Comparison of ENCODE assay signal across 8 cellular contexts in the genomic region with DNA sequence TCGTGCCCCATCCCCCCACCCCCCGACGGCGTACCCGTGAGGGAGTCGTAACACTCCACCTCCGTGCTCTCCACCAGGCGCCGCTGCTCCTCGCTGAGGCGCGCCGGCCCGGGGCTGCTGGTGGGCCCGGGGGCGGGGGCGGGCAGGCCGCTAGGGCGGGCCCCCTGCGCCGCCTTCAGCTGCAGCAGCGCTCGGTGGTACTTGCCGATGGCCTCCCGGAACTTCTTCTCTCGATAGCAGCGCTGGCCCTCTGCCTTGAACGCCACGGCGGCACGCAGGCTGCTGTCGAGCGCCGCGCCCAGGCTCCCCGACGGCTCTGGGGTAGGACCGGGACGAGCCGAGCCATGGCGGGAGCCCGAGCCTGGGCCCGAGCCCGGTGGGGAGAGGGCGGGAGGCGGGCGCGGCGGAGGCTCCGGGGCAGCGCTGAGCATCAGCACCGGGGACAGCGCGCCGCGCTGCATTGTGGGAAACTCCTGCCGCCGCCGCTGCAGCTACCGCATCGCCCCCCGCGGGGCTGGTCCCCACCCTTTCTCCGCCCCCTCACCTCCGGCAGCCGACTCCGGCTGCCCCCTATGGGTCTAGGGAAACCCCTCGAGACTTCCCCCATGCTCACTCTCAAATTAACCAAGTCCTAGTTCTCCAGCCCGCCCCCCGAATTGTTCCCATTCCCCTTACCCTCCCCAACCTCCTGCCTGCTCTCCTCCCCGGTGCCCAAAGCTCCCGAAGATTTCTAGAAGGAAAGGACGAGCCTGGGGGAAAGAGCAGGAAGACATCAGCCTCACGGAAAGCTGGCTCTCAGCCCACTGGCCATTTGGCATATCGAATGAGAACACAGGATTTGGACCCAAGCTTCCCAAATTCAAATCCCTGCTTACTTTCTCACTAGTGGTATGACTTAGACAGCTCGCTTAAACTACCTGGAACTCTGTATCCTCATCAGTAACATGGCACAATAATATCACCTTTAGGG. TPM values are rescaled to one million over a fixed set of nuclear protein-coding genes. Genes with fewer than 3 reads are reported as not detected.
A peak's percentile ranks its signal among the peaks of the same experiment; 100 is the strongest.
DNase-seq lines count a peak whose midpoint lies in the region; ATAC-seq, FAIRE-seq and TF ChIP-seq lines count a peak whose summit lies in the region.

A gene (minus strand): TSS at position 464 of the 970 bp plus-strand sequence. CDS start 3 bp downstream, at position 461.

- H3K4me1 Mint-ChIP-seq in type B pancreatic cell (ENCODE audit: unreplicated experiment), result peaks cover 12% of the 10 kb centered on the region

- peak within 1 kb of the TSS; percentile 64 for H3K4me3 Mint-ChIP-seq in type B pancreatic cell

- H3K9me3 ChIP-seq in BE2C (peaks cover 2% of the 10 kb centered on the region; the same call in 1 of the 2 replicates), keratinocyte (ENCODE audit: control insufficient read depth, low read depth, low read length) (no peaks in the 10 kb centered on the region)

- H3K27me3 Mint-ChIP-seq in type B pancreatic cell, result peaks cover 65% of the 10 kb centered on the region

- H3K27ac ChIP-seq in keratinocyte (ENCODE audit: control insufficient read depth, insufficient read depth, low read length), result no peak within 1 kb of the TSS

- peak within 1 kb of the TSS; percentile 92 for H3K27ac Mint-ChIP-seq in type B pancreatic cell

- dilution Hi-C loops in keratinocyte (cut with MboI; ENCODE audit: extremely low pct_ligation_motif_present, low sequenced_read_pairs), result no loop called here

- DNase-seq in BE2C (peak; percentile 44), LNCaP clone FGC (ENCODE audit: low read depth) (no peak), keratinocyte (ENCODE audit: low read depth, low spot score) (no peak), type B pancreatic cell (ENCODE audit: extremely low spot score, unreplicated experiment) (peak; percentile 70), DMS153 (lab: John Stamatoyannopoulos, UW) (no peak)
- peak; percentile 48 for DNase-seq in activated naive CD4-positive, alpha-beta T cell treated with Interleukin-2 at 50 U/mL for 16 hours

- no peaks in the 10 kb centered on the region for H3K9me1 ChIP-seq in keratinocyte (ENCODE audit: control insufficient read depth, extremely low read depth, insufficient read depth, low read length)

- H3K36me3 ChIP-seq in BE2C (no peaks in the 10 kb centered on the region), keratinocyte (ENCODE audit: control insufficient read depth in 2 of 2, extremely low read depth in 1 of 2, insufficient read depth in 2 of 2, low read length in 2 of 2) (peaks cover 0 to 1% of the 10 kb centered on the region in 2 experiments)

- peaks cover 6% of the 10 kb centered on the region for H3K9me3 Mint-ChIP-seq in type B pancreatic cell

- no peak for FAIRE-seq in keratinocyte (lab: Jason Lieb, UNC)

- ATAC-seq in HG02852 (IDR thresholded peaks at IDR 0.05; ENCODE audit: unreplicated experiment) (no peak), GM19397 (IDR thresholded peaks at IDR 0.05; ENCODE audit: unreplicated experiment) (no peak)

- no peaks in the 10 kb centered on the region for H3K79me2 ChIP-seq in keratinocyte (ENCODE audit: control insufficient read depth, insufficient read depth, low read length)

- H3K4me2 ChIP-seq in keratinocyte (ENCODE audit: control insufficient read depth, extremely low read depth, insufficient read depth, low read depth, low read length), result peak within 1 kb of the TSS; percentile 76

- H3K4me1 ChIP-seq in BE2C, result peaks cover 2% of the 10 kb centered on the region; the same call in 1 of the 2 replicates
- peaks cover 15% of the 10 kb centered on the region for H3K4me1 ChIP-seq in keratinocyte (ENCODE audit: control insufficient read depth, extremely low read depth, insufficient read depth, low read length)

- H4K20me1 ChIP-seq in keratinocyte (ENCODE audit: control insufficient read depth, extremely low read depth, insufficient read depth, low read length), result no peaks in the 10 kb centered on the region

- H2AFZ ChIP-seq in keratinocyte (ENCODE audit: control insufficient read depth, low read length), result peak within 1 kb of the TSS; percentile 62

- no peak within 1 kb of the TSS for H3K9ac ChIP-seq in keratinocyte (ENCODE audit: control insufficient read depth, extremely low read depth, insufficient read depth, low read length)

- peaks cover 14% of the 10 kb centered on the region for H3K36me3 Mint-ChIP-seq in type B pancreatic cell

- H3K27me3 ChIP-seq in BE2C, result peaks cover 28% of the 10 kb centered on the region
- H3K27me3 ChIP-seq in keratinocyte (ENCODE audit: control insufficient read depth, extremely low read depth, insufficient read depth, low read length), result peaks cover 29% of the 10 kb centered on the region

- H3K4me3 ChIP-seq in BE2C (ENCODE audit: low read depth, low read length) (no peak within 1 kb of the TSS), LNCaP clone FGC (ENCODE audit: low read depth, low read length) (peak within 1 kb of the TSS; percentile 42), keratinocyte (ENCODE audit: control insufficient read depth in 2 of 3, extremely low read depth in 1 of 3, insufficient read depth in 2 of 3, low read depth in 1 of 3, low read length in 3 of 3) (peak within 1 kb of the TSS; percentile 21 to 40 (median 34))

- TF ChIP-seq CTCF in BE2C (IDR thresholded peaks at IDR 0.05; ENCODE audit: low read depth, low read length) (no peak), LNCaP clone FGC (IDR thresholded peaks at IDR 0.05; ENCODE audit: control insufficient read depth, extremely low read depth, insufficient read depth) (no peak), keratinocyte (optimal IDR thresholded peaks at IDR 0.05 in 1 of 3, IDR thresholded peaks at IDR 0.05 in 1 of 3, conservative IDR thresholded peaks at IDR 0.05 in 1 of 3; ENCODE audit: extremely low read depth in 1 of 3, insufficient read depth in 2 of 3, low read length in 3 of 3) (no peak), type B pancreatic cell (conservative IDR thresholded peaks at IDR 0.05) (no peak)

RNA-seq across cellular contexts. Expression of the gene that starts here (rescaled TPM):
- polyA plus RNA-seq in BE2C (2012; ENCODE audit: insufficient read depth, insufficient read length, low read depth), result 20.5 TPM
- not detected in 3 replicates for polyA plus RNA-seq in keratinocyte
- not detected for polyA plus RNA-seq in keratinocyte (2011; ENCODE audit: low read depth)
- not detected in 2 replicates for polyA plus RNA-seq in keratinocyte (2011; cell fraction: cytosol; rRNA removed)
- not detected in 2 replicates for polyA plus RNA-seq in keratinocyte (2011; cell fraction: nucleus; rRNA removed)
- 0.20 TPM in 1 of 2 replicates, not detected in the other for polyA plus RNA-seq in keratinocyte (2012; ENCODE audit: low replicate concordance)
- not detected in 3 replicates for polyA minus RNA-seq in keratinocyte
- not detected for polyA minus RNA-seq in keratinocyte (2011; cell fraction: cytosol; rRNA and poly(A)+ RNA removed)
- not detected in 2 replicates for polyA minus RNA-seq in keratinocyte (2011; cell fraction: nucleus; rRNA and poly(A)+ RNA removed)
- 0.39 and 0.48 TPM in 2 replicates for total RNA-seq in type B pancreatic cell (ENCODE audit: low replicate concordance)

Comparison
In these comparisons a context has a peak if more than half of its experiments do, and no peak if none do; other contexts are left out.
1. Peak in DNase-seq in type B pancreatic cell; RNA of the gene not detected or under 1 TPM.
2. DNase-seq: peak in BE2C (single experiment) and activated naive CD4-positive, alpha-beta T cell treated with Interleukin-2 at 50 U/mL for 16 hours (single experiment); none in LNCaP clone FGC (single experiment), keratinocyte (single experiment) and DMS153 (single experiment).